Comparison of ENCODE assay signal across 1 cellular context in genomic region chr10:5692476-5693358, GRCh38.
TF ChIP-seq lines count a peak whose summit lies in the region.

No MANE protein-coding gene starts in this region.

TF ChIP-seq in IMR-90, 13 proteins besides CTCF, POLR2A, EP300 and RAD21:
- TF ChIP-seq BHLHE40 (IDR thresholded peaks at IDR 0.05; ENCODE audit: low read depth, low read length) (no peak), RCOR1 (IDR thresholded peaks at IDR 0.05; ENCODE audit: insufficient replicate concordance, low read length) (no peak), NFE2L2 (IDR thresholded peaks at IDR 0.05; ENCODE audit: low read depth, low read length) (no peak), MAZ (IDR thresholded peaks at IDR 0.05; ENCODE audit: borderline replicate concordance, low read depth, low read length) (peak; percentile 40; the same call in 1 of the 2 replicates)
